Comparison of ENCODE assay signal across 2 cellular contexts in genomic region chr5:6490693-6491092, GRCh38.
TF ChIP-seq lines count a peak whose summit lies in the region.

No MANE protein-coding gene starts in this region.

TF ChIP-seq in SK-N-SH, 30 proteins besides CTCF, POLR2A, EP300 and RAD21 (continued from another document):
- TF ChIP-seq REST (IDR thresholded peaks at IDR 0.05; ENCODE audit: low read depth, low read length) (no peak), CHD2 (IDR thresholded peaks at IDR 0.05; ENCODE audit: low read length, partially characterized antibody) (no peak), PBX3 (IDR thresholded peaks at IDR 0.05) (no peak), TCF12 (IDR thresholded peaks at IDR 0.05) (no peak), GABPA (IDR thresholded peaks at IDR 0.05; ENCODE audit: low read depth) (no peak), FOSL2 (IDR thresholded peaks at IDR 0.05; ENCODE audit: borderline replicate concordance, low read depth) (no peak), JUND (IDR thresholded peaks at IDR 0.05) (no peak), ELF1 (IDR thresholded peaks at IDR 0.05) (no peak), MAX (IDR thresholded peaks at IDR 0.05; ENCODE audit: low read depth) (no peak)
- TF ChIP-seq, protein P1, sequence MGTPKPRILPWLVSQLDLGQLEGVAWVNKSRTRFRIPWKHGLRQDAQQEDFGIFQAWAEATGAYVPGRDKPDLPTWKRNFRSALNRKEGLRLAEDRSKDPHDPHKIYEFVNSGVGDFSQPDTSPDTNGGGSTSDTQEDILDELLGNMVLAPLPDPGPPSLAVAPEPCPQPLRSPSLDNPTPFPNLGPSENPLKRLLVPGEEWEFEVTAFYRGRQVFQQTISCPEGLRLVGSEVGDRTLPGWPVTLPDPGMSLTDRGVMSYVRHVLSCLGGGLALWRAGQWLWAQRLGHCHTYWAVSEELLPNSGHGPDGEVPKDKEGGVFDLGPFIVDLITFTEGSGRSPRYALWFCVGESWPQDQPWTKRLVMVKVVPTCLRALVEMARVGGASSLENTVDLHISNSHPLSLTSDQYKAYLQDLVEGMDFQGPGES (IDR thresholded peaks at IDR 0.05; ENCODE audit: low read depth, low read length) = no peak
- TF ChIP-seq, protein P2, sequence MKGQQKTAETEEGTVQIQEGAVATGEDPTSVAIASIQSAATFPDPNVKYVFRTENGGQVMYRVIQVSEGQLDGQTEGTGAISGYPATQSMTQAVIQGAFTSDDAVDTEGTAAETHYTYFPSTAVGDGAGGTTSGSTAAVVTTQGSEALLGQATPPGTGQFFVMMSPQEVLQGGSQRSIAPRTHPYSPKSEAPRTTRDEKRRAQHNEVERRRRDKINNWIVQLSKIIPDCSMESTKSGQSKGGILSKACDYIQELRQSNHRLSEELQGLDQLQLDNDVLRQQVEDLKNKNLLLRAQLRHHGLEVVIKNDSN (IDR thresholded peaks at IDR 0.05; ENCODE audit: borderline replicate concordance, low read depth) = no peak
TF ChIP-seq in SK-N-SH: peak in this region for 0.

TF ChIP-seq in SK-N-SH treated with all-trans-retinoic acid at 6 μM for 48 hours, 23 proteins besides CTCF, POLR2A, EP300 and RAD21 (continued from another document):
- no peak for TF ChIP-seq CREB5 (CRISPR knock-in tag; IDR thresholded peaks at IDR 0.05; ENCODE audit: low read depth)
- no peak for TF ChIP-seq ISL1 (CRISPR knock-in tag; IDR thresholded peaks at IDR 0.05)
- TF ChIP-seq ZNF565 (CRISPR knock-in tag; conservative IDR thresholded peaks at IDR 0.05; ENCODE audit: low read depth) = no peak
TF ChIP-seq in SK-N-SH treated with all-trans-retinoic acid at 6 μM for 48 hours: peak in this region for 0.
